In genomic region chr1:226362346-226362745, GRCh38 we compare ENCODE assay signal across 34 cellular contexts.
"Had no signal": no experiment of that assay in that cellular context is flagged by ENCODE, and none has a peak within 500 bp of the region (broad histone marks: within the 10 kb centered on the region; RNA-seq: fewer than 3 reads in every experiment).

No MANE protein-coding gene starts in this region.

- H2AFZ ChIP-seq: PC-9 had no signal

- DNase-seq: activated CD4-positive, alpha-beta memory T cell treated with anti-CD3 and anti-CD28 coated beads, Interleukin-2, amount 10 ng/mL, durations not matched to agents 7 days and 5 days; activated CD4-positive, alpha-beta T cell treated with anti-CD3 and anti-CD28 coated beads for 1 hour; activated CD4-positive, alpha-beta T cell treated with anti-CD3 and anti-CD28 coated beads for 48 hours; activated CD4-positive, CD25-positive, alpha-beta regulatory T cell; activated CD8-positive, alpha-beta memory T cell treated with anti-CD3 and anti-CD28 coated beads for 24 hours; activated CD8-positive, alpha-beta memory T cell treated with anti-CD3 and anti-CD28 coated beads, Interleukin-2, amount 10 ng/mL, durations not matched to agents 7 days and 5 days; activated gamma-delta T cell treated with Interleukin-2 at 50 U/mL for 16 hours; activated naive CD4-positive, alpha-beta T cell treated with anti-CD3 and anti-CD28 coated beads, Interleukin-2, amount 10 ng/mL, durations not matched to agents 7 days and 5 days; activated naive CD8-positive, alpha-beta T cell treated with anti-CD3 and anti-CD28 coated beads, Interleukin-2, amount 50 U/mL, for 24 hours; activated T-cell treated with anti-CD3 and anti-CD28 coated beads, Interleukin-2, amount 50 U/mL, for 1 hour; anterior cingulate cortex; central memory CD4-positive, alpha-beta T cell; NCI-H1105; NCI-H1417 treated with DMSO at 0.1 percent for 48 hours; NCI-H187 treated with DMSO at 0.1 percent for 48 hours; NCI-H2081; NCI-H2171 treated with DMSO at 0.1 percent for 48 hours; NCI-H2227 treated with DMSO at 0.1 percent for 48 hours; NCI-H446; NCI-H510A treated with DMSO at 0.1 percent for 48 hours; NCI-H69; NCI-H82; NK-92 treated with Interleukin-12 subunit alpha and Interleukin-12 subunit beta, amount 100 ng/mL, for 24 hours; PC-9; Right ventricle myocardium superior; SW 1271; T-helper 1 cell; T-helper 2 cell; T-helper 9 cell had no signal

- H3K4me1 Mint-ChIP-seq: activated CD4-positive, alpha-beta memory T cell treated with anti-CD3 and anti-CD28 coated beads, Interleukin-2, amount 10 ng/mL, durations not matched to agents 7 days and 5 days; activated CD8-positive, alpha-beta memory T cell treated with anti-CD3 and anti-CD28 coated beads, Interleukin-2, amount 10 ng/mL, durations not matched to agents 7 days and 5 days; activated naive CD4-positive, alpha-beta T cell treated with anti-CD3 and anti-CD28 coated beads, Interleukin-2, amount 10 ng/mL, durations not matched to agents 7 days and 5 days; activated naive CD8-positive, alpha-beta T cell treated with anti-CD3 and anti-CD28 coated beads, Interleukin-2, amount 50 U/mL, for 24 hours; brain had no signal

- H3K4me3 ChIP-seq: PC-9 had no signal

- H3K9ac ChIP-seq: KMS-11 had no signal

- H3K4me2 ChIP-seq: KMS-11, PC-9 had no signal

- H3K27ac ChIP-seq: KMS-11, PC-9, RWPE1 had no signal

- ATAC-seq: activated CD8-positive, alpha-beta memory T cell treated with anti-CD3 and anti-CD28 coated beads, Interleukin-2, amount 10 ng/mL, durations not matched to agents 7 days and 5 days; activated naive CD8-positive, alpha-beta T cell treated with anti-CD3 and anti-CD28 coated beads, Interleukin-2, amount 50 U/mL, for 24 hours had no signal

- H3K4me3 Mint-ChIP-seq: activated CD4-positive, alpha-beta memory T cell treated with anti-CD3 and anti-CD28 coated beads, Interleukin-2, amount 10 ng/mL, durations not matched to agents 7 days and 5 days; activated CD8-positive, alpha-beta memory T cell treated with anti-CD3 and anti-CD28 coated beads, Interleukin-2, amount 10 ng/mL, durations not matched to agents 7 days and 5 days; activated naive CD4-positive, alpha-beta T cell treated with anti-CD3 and anti-CD28 coated beads, Interleukin-2, amount 10 ng/mL, durations not matched to agents 7 days and 5 days; activated naive CD8-positive, alpha-beta T cell; activated naive CD8-positive, alpha-beta T cell treated with anti-CD3 and anti-CD28 coated beads, Interleukin-2, amount 50 U/mL, for 24 hours; activated T-helper 1 cell treated with anti-CD3 and anti-CD28 coated beads, Interleukin-12 subunit alpha, Interleukin-12 subunit beta, Interleukin-2, Interleukin-4 antibody, amounts not matched to agents 30 ng/mL and 10 ng/mL and 1 ng/mL, durations not matched to agents 14 hours and 24 hours and 36 hours; brain had no signal

- H3K27ac Mint-ChIP-seq: activated CD4-positive, alpha-beta memory T cell treated with anti-CD3 and anti-CD28 coated beads, Interleukin-2, amount 10 ng/mL, durations not matched to agents 7 days and 5 days; activated CD8-positive, alpha-beta memory T cell treated with anti-CD3 and anti-CD28 coated beads, Interleukin-2, amount 10 ng/mL, durations not matched to agents 7 days and 5 days; activated naive CD4-positive, alpha-beta T cell treated with anti-CD3 and anti-CD28 coated beads, Interleukin-2, amount 10 ng/mL, durations not matched to agents 7 days and 5 days; activated naive CD8-positive, alpha-beta T cell; activated naive CD8-positive, alpha-beta T cell treated with anti-CD3 and anti-CD28 coated beads, Interleukin-2, amount 50 U/mL, for 24 hours; activated T-helper 1 cell treated with anti-CD3 and anti-CD28 coated beads, Interleukin-12 subunit alpha, Interleukin-12 subunit beta, Interleukin-2, Interleukin-4 antibody, amounts not matched to agents 30 ng/mL and 10 ng/mL and 1 ng/mL, durations not matched to agents 14 hours and 24 hours and 36 hours had no signal

- H3K27me3 Mint-ChIP-seq: activated CD4-positive, alpha-beta memory T cell treated with anti-CD3 and anti-CD28 coated beads, Interleukin-2, amount 10 ng/mL, durations not matched to agents 7 days and 5 days; activated CD8-positive, alpha-beta memory T cell treated with anti-CD3 and anti-CD28 coated beads, Interleukin-2, amount 10 ng/mL, durations not matched to agents 7 days and 5 days; activated naive CD4-positive, alpha-beta T cell treated with anti-CD3 and anti-CD28 coated beads, Interleukin-2, amount 10 ng/mL, durations not matched to agents 7 days and 5 days; activated naive CD8-positive, alpha-beta T cell; activated naive CD8-positive, alpha-beta T cell treated with anti-CD3 and anti-CD28 coated beads, Interleukin-2, amount 50 U/mL, for 24 hours; brain had no signal

- H3K9me3 Mint-ChIP-seq: activated CD4-positive, alpha-beta memory T cell treated with anti-CD3 and anti-CD28 coated beads, Interleukin-2, amount 10 ng/mL, durations not matched to agents 7 days and 5 days; activated naive CD4-positive, alpha-beta T cell treated with anti-CD3 and anti-CD28 coated beads, Interleukin-2, amount 10 ng/mL, durations not matched to agents 7 days and 5 days; activated naive CD8-positive, alpha-beta T cell treated with anti-CD3 and anti-CD28 coated beads, Interleukin-2, amount 50 U/mL, for 24 hours; activated T-helper 1 cell treated with anti-CD3 and anti-CD28 coated beads, Interleukin-12 subunit alpha, Interleukin-12 subunit beta, Interleukin-2, Interleukin-4 antibody, amounts not matched to agents 30 ng/mL and 10 ng/mL and 1 ng/mL, durations not matched to agents 14 hours and 24 hours and 36 hours; brain had no signal
